Comparison of ENCODE assay signal across 17 cellular contexts in the genomic region with DNA sequence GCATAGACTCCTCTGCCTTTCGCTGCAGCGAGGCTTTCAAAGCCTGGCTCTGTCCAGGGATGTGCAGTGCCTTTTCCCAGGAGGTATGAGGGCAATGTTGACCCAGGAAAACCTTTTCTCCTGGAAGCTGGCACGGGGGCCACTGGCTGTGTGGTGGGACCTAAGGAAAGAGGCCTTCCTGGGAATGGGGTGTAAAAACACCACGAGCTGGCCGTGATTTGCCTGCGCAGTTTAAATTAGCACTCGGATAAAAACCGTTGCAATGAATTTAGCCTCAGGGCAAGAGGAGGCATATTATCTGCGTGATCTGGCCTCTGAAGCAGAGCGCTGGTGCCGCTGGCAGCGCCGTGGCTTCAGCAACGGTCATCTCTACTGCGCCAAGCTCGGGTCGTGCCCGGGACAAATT. TPM values are rescaled to one million over a fixed set of nuclear protein-coding genes. Genes with fewer than 3 reads are reported as not detected.
DNase-seq lines count a peak whose midpoint lies in the region; ATAC-seq and TF ChIP-seq lines count a peak whose summit lies in the region.
"Had no signal": no experiment of that assay in that cellular context is flagged by ENCODE, and none has a peak within 500 bp of the region (broad histone marks: within the 10 kb centered on the region; RNA-seq: fewer than 3 reads in every experiment).

No MANE protein-coding gene starts in this region.

- DNase-seq in right cardiac atrium = no peak
- no peak for DNase-seq in cardiac septum (ENCODE audit: low spot score)
- no peak for DNase-seq in coronary artery (ENCODE audit: low spot score)
- DNase-seq in progenitor cell of endocrine pancreas (ENCODE audit: low spot score, unreplicated experiment) = no peak
- DNase-seq in DMS 273 treated with DMSO at 0.1 percent for 48 hours (lab: John Stamatoyannopoulos, UW) = no peak
- DNase-seq: effector CD4-positive, alpha-beta T cell; heart right ventricle; NCI-H1417 treated with DMSO at 0.1 percent for 48 hours; SHP77 treated with DMSO at 0.1 percent for 48 hours had no signal

- no peaks in the 10 kb centered on the region for H3K9me3 ChIP-seq in right cardiac atrium (ENCODE audit: control insufficient read depth, low read length)
- H3K9me3 ChIP-seq: heart right ventricle, tibial nerve had no signal

- ATAC-seq in right cardiac atrium = no peak
- no peak for ATAC-seq in activated CD4-positive, CD25-positive, alpha-beta regulatory T cell treated with anti-CD3 and anti-CD28 coated beads, Interleukin-2, amount 50 U/mL, for 24 hours
- ATAC-seq in HG02973 (IDR thresholded peaks at IDR 0.05; ENCODE audit: unreplicated experiment) = no peak
- no peak for ATAC-seq in HG03565 (IDR thresholded peaks at IDR 0.05; ENCODE audit: unreplicated experiment)
- ATAC-seq: activated naive CD4-positive, alpha-beta T cell treated with anti-CD3 and anti-CD28 coated beads, Interleukin-2, amount 50 U/mL, for 72 hours; heart right ventricle had no signal

- peaks cover 17% of the 10 kb centered on the region for H3K36me3 Mint-ChIP-seq in progenitor cell of endocrine pancreas (ENCODE audit: insufficient read depth)

- no peak overlapping the region for H3K27ac Mint-ChIP-seq in progenitor cell of endocrine pancreas
- H3K27ac Mint-ChIP-seq: activated naive CD4-positive, alpha-beta T cell treated with anti-CD3 and anti-CD28 coated beads, Interleukin-2, amount 50 U/mL, for 72 hours had no signal

- H3K27ac ChIP-seq in right cardiac atrium (ENCODE audit: low read length) (peak overlapping the region; percentile 3), coronary artery (peak overlapping the region; percentile 89 to 93)
- H3K27ac ChIP-seq: BLaER1 had no signal

- H3K9me3 Mint-ChIP-seq in progenitor cell of endocrine pancreas (ENCODE audit: low read depth) = no peaks in the 10 kb centered on the region
- H3K9me3 Mint-ChIP-seq: activated naive CD4-positive, alpha-beta T cell treated with anti-CD3 and anti-CD28 coated beads, Interleukin-2, amount 50 U/mL, for 72 hours had no signal

- peak overlapping the region; percentile 55 for H3K4me3 Mint-ChIP-seq in progenitor cell of endocrine pancreas (ENCODE audit: low read depth)

- peaks cover 16% of the 10 kb centered on the region for H3K4me1 Mint-ChIP-seq in progenitor cell of endocrine pancreas (ENCODE audit: low read depth)

- 63% methylated on average over 18 of the region's 18 CpGs for WGBS in right cardiac atrium

- H3K27me3 ChIP-seq in right cardiac atrium (ENCODE audit: control insufficient read depth, insufficient read depth) = no peaks in the 10 kb centered on the region

- H3K4me3 ChIP-seq in right cardiac atrium (ENCODE audit: low read length) (peak overlapping the region; percentile 54), coronary artery (peak overlapping the region; percentile 80)
- H3K4me3 ChIP-seq: BLaER1 had no signal

- peaks cover 72% of the 10 kb centered on the region for H3K27me3 Mint-ChIP-seq in progenitor cell of endocrine pancreas

- peaks cover 6% of the 10 kb centered on the region for H3K4me1 ChIP-seq in right cardiac atrium (ENCODE audit: control insufficient read depth, insufficient read depth, low read length)
- H3K4me1 ChIP-seq: BLaER1 had no signal

- TF ChIP-seq CTCF in coronary artery (IDR thresholded peaks at IDR 0.05) = no peak
- no peak for TF ChIP-seq CTCF in progenitor cell of endocrine pancreas (IDR thresholded peaks at IDR 0.05; ENCODE audit: unreplicated experiment)

- intact Hi-C loops in right cardiac atrium (cut with DNase I) = loop anchor here in 2 of 4 donors (10.0 kb wide), 2 partner anchors 361 to 371 kb away; no protein-coding TSS in a partner anchor
- intact Hi-C loops in cardiac septum (cut with DNase I) = loop anchor here (5.0 kb wide), 1 partner anchor 507 kb away; no protein-coding TSS in a partner anchor

RNA-seq across cellular contexts. Expression of a gene that starts 3.0 kb away (rescaled TPM):
- 10 to 100 TPM in 1 of 4 donors, 1 to 10 TPM in 3; 5.7 to 26.5 (median 8.7) TPM for total RNA-seq in right cardiac atrium
- polyA plus RNA-seq in right cardiac atrium = 9.6 TPM
- total RNA-seq in cardiac septum = 1.4 TPM
- 10.3 and 10.7 TPM in 2 replicates for total RNA-seq in progenitor cell of endocrine pancreas
- total RNA-seq: activated naive CD4-positive, alpha-beta T cell treated with anti-CD3 and anti-CD28 coated beads, Interleukin-2, amount 50 U/mL, for 72 hours; HT1080; pulmonary artery endothelial cell had no signal
